17 cellular contexts compared by ENCODE assay signal in the genomic region with DNA sequence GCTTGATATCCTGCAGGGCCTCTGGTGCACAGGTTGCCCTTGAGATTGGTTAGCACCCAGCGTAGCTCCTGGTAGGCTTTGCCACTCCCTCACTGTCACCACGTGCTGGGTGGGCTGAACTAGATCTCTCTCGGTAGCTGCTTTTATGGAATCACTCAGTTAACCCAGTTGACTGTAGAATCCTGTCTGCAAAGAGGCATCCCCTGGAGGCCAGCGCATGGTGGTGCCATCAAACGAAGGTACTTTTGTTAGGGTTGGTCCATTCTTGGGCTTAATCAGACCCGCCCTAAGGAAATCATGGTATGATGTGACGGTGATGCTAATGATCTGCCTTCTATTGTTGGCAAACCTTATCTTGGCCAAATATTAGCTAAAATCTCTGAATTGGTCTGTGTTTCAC.
A peak's percentile ranks its signal among the peaks of the same experiment; 100 is the strongest.
DNase-seq lines count a peak whose midpoint lies in the region; ATAC-seq, FAIRE-seq and TF ChIP-seq lines count a peak whose summit lies in the region.
"Had no signal": no experiment of that assay in that cellular context is flagged by ENCODE, and none has a peak within 500 bp of the region (broad histone marks: within the 10 kb centered on the region; RNA-seq: fewer than 3 reads in every experiment).

No MANE protein-coding gene starts in this region.

- peak; percentile 32; the same call in 1 of the 3 replicates for ATAC-seq in K562
- no peak for ATAC-seq in left colon
- ATAC-seq: SK-N-SH treated with all-trans-retinoic acid at 6 μM for 48 hours had no signal

- TF ChIP-seq POLR2A in K562 (conservative IDR thresholded peaks at IDR 0.05) = no peak

- BruUV-seq in K562 (replicated peaks; lab: Mats Ljungman, UMichigan) = no TSS peak

- CTCF ChIA-PET in HEK293 (lab: Yijun Ruan, JAX) (interaction anchor here (1.0 to 1.2 kb wide), 3 partner anchors 15 to 372 kb away, joined by 3 to 5 read pairs (median 3); no protein-coding TSS in a partner anchor), K562 (lab: Yijun Ruan, JAX; ENCODE audit: low intra/inter-chr PET ratio) (no interaction called here)

- no peak overlapping the region for H3K27ac ChIP-seq in HEK293 (ENCODE audit: extremely low read depth, low read depth, low read length)
- no peak overlapping the region for H3K27ac ChIP-seq in K562 (ENCODE audit: extremely low read depth, low read depth, low read length)
- H3K27ac ChIP-seq in neural cell (ENCODE audit: low read length) = no peak overlapping the region
- no peak overlapping the region for H3K27ac ChIP-seq in colonic mucosa

- intact Hi-C loops in K562 (cut with micrococcal nuclease) (no loop called here), colonic mucosa (cut with DNase I) (no loop called here), left colon (cut with DNase I, micrococcal nuclease) (no loop called here)

- H3K9ac ChIP-seq in K562 (ENCODE audit: insufficient read depth in 1 of 2, low read depth in 2 of 2, low read length in 2 of 2) (no peak overlapping the region), neural cell (ENCODE audit: low read length) (no peak overlapping the region), colonic mucosa (ENCODE audit: low read depth in 2 of 2, low read length in 2 of 2) (no peak overlapping the region)

- H2AFZ ChIP-seq in K562 (ENCODE audit: low read depth, low read length) = no peak overlapping the region
- H2AFZ ChIP-seq in neural cell (ENCODE audit: low read depth, low read length) = no peak overlapping the region

- DNase-seq in K562 (ENCODE audit: extremely low read depth in 1 of 4, low spot score in 3 of 4) = no peak
- DNase-seq in type B pancreatic cell (ENCODE audit: extremely low spot score, unreplicated experiment) = no peak
- DNase-seq in colonic mucosa = no peak
- DNase-seq in left colon = no peak
- DNase-seq in GM19238 (ENCODE audit: insufficient read length, low spot score) = no peak
- DNase-seq: DMS 273 treated with DMSO at 0.1 percent for 48 hours, EL, NCI-H1436, NCI-H2107, NCI-H345, NCI-H526 treated with DMSO at 0.1 percent for 48 hours, SHP77 treated with DMSO at 0.1 percent for 48 hours, T-helper 1 cell had no signal

- peaks cover 7% of the 10 kb centered on the region; the same call in 1 of the 2 replicates for H3K4me1 ChIP-seq in HEK293 (ENCODE audit: control insufficient read depth, insufficient read depth, low read length)
- H3K4me1 ChIP-seq in K562 (replicated peaks in 1 of 2; ENCODE audit: control insufficient read depth in 2 of 2, insufficient read depth in 2 of 2, low read length in 2 of 2) = no peaks in the 10 kb centered on the region
- H3K4me1 ChIP-seq in colonic mucosa = no peaks in the 10 kb centered on the region

- H3K79me2 ChIP-seq in K562 (ENCODE audit: control insufficient read depth, insufficient read depth, low read length) = peaks cover 24% of the 10 kb centered on the region; the same call in 2 of the 3 replicates
- H3K79me2 ChIP-seq in neural cell (replicated peaks; ENCODE audit: insufficient read depth, low read length) = no peaks in the 10 kb centered on the region

- TF ChIP-seq RAD21 in K562 (CRISPR knock-in tag; conservative IDR thresholded peaks at IDR 0.05 in 1 of 2, IDR thresholded peaks at IDR 0.05 in 1 of 2) = no peak
- TF ChIP-seq RAD21 in neural cell (conservative IDR thresholded peaks at IDR 0.05) = no peak

- TF ChIP-seq CTCF in HEK293 (tag by site-specific recombination; IDR thresholded peaks at IDR 0.05) = peak; percentile 14; the same call in 1 of the 2 replicates
- TF ChIP-seq CTCF in K562 (IDR thresholded peaks at IDR 0.05 in 2 of 3, conservative IDR thresholded peaks at IDR 0.05 in 1 of 3; ENCODE audit: insufficient read depth in 2 of 3, low read depth in 1 of 3, low read length in 3 of 3) = no peak
- TF ChIP-seq CTCF in neural cell (IDR thresholded peaks at IDR 0.05; ENCODE audit: poor library complexity, severe bottlenecking) = no peak
- TF ChIP-seq CTCF in type B pancreatic cell (conservative IDR thresholded peaks at IDR 0.05) = peak; percentile 39
- TF ChIP-seq CTCF in colonic mucosa (IDR thresholded peaks at IDR 0.05) = no peak

- H4K20me1 ChIP-seq in K562 (replicated peaks; ENCODE audit: control insufficient read depth, insufficient read depth, low read length) (no peaks in the 10 kb centered on the region; the same call in 1 of the 2 replicates), neural cell (ENCODE audit: insufficient read depth) (no peaks in the 10 kb centered on the region)

- FAIRE-seq in K562 (lab: Jason Lieb, UNC) = no peak

- no peaks in the 10 kb centered on the region for H3K9me3 Mint-ChIP-seq in type B pancreatic cell

- POLR2A ChIA-PET in HEK293 (lab: Yijun Ruan, JAX) (no interaction called here), K562 (lab: Yijun Ruan, JAX) (interaction anchor here (0.5 to 1.0 kb wide), 3 partner anchors 9 to 419 kb away, joined by 3 to 4 read pairs (median 4); no protein-coding TSS in a partner anchor)

- H3K9me1 ChIP-seq in K562 (ENCODE audit: control insufficient read depth, insufficient read depth, low read length) = peaks cover 4% of the 10 kb centered on the region

- H3K27me3 Mint-ChIP-seq in type B pancreatic cell = no peaks in the 10 kb centered on the region
- H3K27me3 Mint-ChIP-seq: B cell had no signal

- H3K36me3 ChIP-seq in HEK293 (ENCODE audit: control insufficient read depth in 2 of 2, insufficient read depth in 1 of 2, low read length in 2 of 2) = no peaks in the 10 kb centered on the region
- H3K36me3 ChIP-seq in K562 (ENCODE audit: control insufficient read depth, insufficient read depth, low read length) = no peaks in the 10 kb centered on the region
- no peaks in the 10 kb centered on the region for H3K36me3 ChIP-seq in neural cell (ENCODE audit: insufficient read depth, low read length)
- H3K36me3 ChIP-seq in colonic mucosa = no peaks in the 10 kb centered on the region

- H3K4me1 Mint-ChIP-seq in type B pancreatic cell (ENCODE audit: unreplicated experiment) = peaks cover 8% of the 10 kb centered on the region

- H3K27me3 ChIP-seq in K562 (ENCODE audit: control insufficient read depth in 2 of 2, insufficient read depth in 2 of 2, low read length in 2 of 2) (no peaks in the 10 kb centered on the region), neural cell (ENCODE audit: insufficient read depth, low read depth, low read length) (no peaks in the 10 kb centered on the region), colonic mucosa (no peaks in the 10 kb centered on the region)

- 87% methylated on average over 7 of the region's 7 CpGs for WGBS in K562 (ENCODE audit: insufficient coverage, low coverage, missing lambda C conversion rate)

- no peak overlapping the region for H3K4me3 Mint-ChIP-seq in type B pancreatic cell
- H3K4me3 Mint-ChIP-seq: B cell had no signal

- no peak overlapping the region for H3K4me3 ChIP-seq in HEK293 (ENCODE audit: low read depth, low read length)
- no peak overlapping the region for H3K4me3 ChIP-seq in K562
- H3K4me3 ChIP-seq in neural cell (ENCODE audit: low read length) = no peak overlapping the region
- no peak overlapping the region for H3K4me3 ChIP-seq in colonic mucosa

- H3K4me2 ChIP-seq in K562 (ENCODE audit: insufficient read depth, low read length) (no peak overlapping the region), neural cell (ENCODE audit: low read length) (peak overlapping the region; percentile 13)

- no peaks in the 10 kb centered on the region for H3F3A ChIP-seq in neural cell (ENCODE audit: insufficient read depth, low read length, poor library complexity, severe bottlenecking)

- H3K9me2 ChIP-seq in neural cell (ENCODE audit: insufficient read depth, low read length) = no peaks in the 10 kb centered on the region

- H3K36me3 Mint-ChIP-seq in type B pancreatic cell = peaks cover 4% of the 10 kb centered on the region

- TF ChIP-seq EP300 in K562 (IDR thresholded peaks at IDR 0.05; ENCODE audit: low read length) = no peak
- no peak for TF ChIP-seq EP300 in neural cell (conservative IDR thresholded peaks at IDR 0.05; ENCODE audit: poor library complexity, severe bottlenecking)

- H3K27ac Mint-ChIP-seq in type B pancreatic cell = no peak overlapping the region

- H3K9me3 ChIP-seq in HEK293 (ENCODE audit: control insufficient read depth, insufficient read depth, low read depth, low read length) (no peaks in the 10 kb centered on the region), K562 (replicated peaks; ENCODE audit: control insufficient read depth, insufficient read depth, low read depth, low read length) (no peaks in the 10 kb centered on the region), neural cell (ENCODE audit: low read length) (no peaks in the 10 kb centered on the region), colonic mucosa (no peaks in the 10 kb centered on the region)

- in situ Hi-C loops in K562 (cut with MboI) = no loop called here

TF ChIP-seq in HEK293, 187 proteins besides CTCF, POLR2A, EP300 and RAD21 (continues in another document):
- TF ChIP-seq ZNF621 (tag by site-specific recombination; IDR thresholded peaks at IDR 0.05) (no peak), ZNF48 (tag by site-specific recombination; IDR thresholded peaks at IDR 0.05) (no peak), ZNF140 (tag by site-specific recombination; IDR thresholded peaks at IDR 0.05) (no peak), ZNF571 (tag by site-specific recombination; IDR thresholded peaks at IDR 0.05) (no peak), ZNF629 (tag by site-specific recombination; IDR thresholded peaks at IDR 0.05) (no peak), ZNF791 (tag by site-specific recombination; IDR thresholded peaks at IDR 0.05) (no peak), GLI2 (tag by site-specific recombination; IDR thresholded peaks at IDR 0.05; ENCODE audit: borderline replicate concordance, low read depth) (no peak)

TF ChIP-seq in K562, 482 proteins besides CTCF, POLR2A, EP300 and RAD21 (continues in another document):
- TF ChIP-seq CBFA2T2 (conservative IDR thresholded peaks at IDR 0.05) = no peak
- TF ChIP-seq E2F1 (CRISPR knock-in tag; IDR thresholded peaks at IDR 0.05) = no peak

TF ChIP-seq in neural cell, 6 proteins besides CTCF, POLR2A, EP300 and RAD21 (continues in another document):
- no peak for TF ChIP-seq TAF1 (IDR thresholded peaks at IDR 0.05; ENCODE audit: low read depth)
- TF ChIP-seq SMC3 (conservative IDR thresholded peaks at IDR 0.05; ENCODE audit: poor library complexity) = no peak

Comparison
In these comparisons a context has a peak if more than half of its experiments do, and no peak if none do; other contexts are left out.
1. CTCF ChIP-seq: peak in HEK293 (single experiment) and type B pancreatic cell (single experiment); none in K562 (0 of 3), neural cell (single experiment) and colonic mucosa (single experiment).
2. Of the 44 proteins assayed by ChIP-seq in both K562 and HEK293: peak only in K562: none; only in HEK293: CTCF; in both: none; in neither: 43.